ENCODE assay signal across 8 cellular contexts in genomic region chr14:20469890-20470858, GRCh38. TPM values are rescaled to one million over a fixed set of nuclear protein-coding genes. Genes with fewer than 3 reads are reported as not detected.
DNase-seq lines count a peak whose midpoint lies in the region; ATAC-seq and TF ChIP-seq lines count a peak whose summit lies in the region.

No MANE protein-coding gene starts in this region.

- H3K4me3 Mint-ChIP-seq in activated B cell treated with CpG ODN at 0.5 μM for 24 hours, result peak overlapping the region; percentile 95

- no peaks in the 10 kb centered on the region for H3K27me3 Mint-ChIP-seq in activated B cell treated with CpG ODN at 0.5 μM for 24 hours

- CTCF ChIA-PET in activated B cell treated with CpG ODN at 0.5 μM for 24 hours (lab: Charles Lee), result interaction anchor here (0.6 to 2.4 kb wide), 4 partner anchors 9 to 212 kb away, joined by 3 to 14 read pairs (median 3); partner anchors contain the start of gene PIP4P1

- H3K4me3 ChIP-seq in colonic mucosa (peak overlapping the region; percentile 93), left lung (peak overlapping the region; percentile 61 to 76)

- peaks cover 41% of the 10 kb centered on the region for H3K4me1 Mint-ChIP-seq in activated B cell treated with CpG ODN at 0.5 μM for 24 hours

- H3K27me3 ChIP-seq in colonic mucosa, result no peaks in the 10 kb centered on the region
- H3K27me3 ChIP-seq in left lung, result no peaks in the 10 kb centered on the region

- H3K27ac Mint-ChIP-seq in activated B cell treated with CpG ODN at 0.5 μM for 24 hours, result peak overlapping the region; percentile 93

- intact Hi-C loops in activated B cell treated with CpG ODN at 0.5 μM for 24 hours (cut with micrococcal nuclease) (loop anchor here (1.0 to 5.0 kb wide), 7 partner anchors 9 to 213 kb away; partner anchors contain the start of genes APEX1, PARP2, PIP4P1 and TEP1), colonic mucosa (cut with DNase I) (loop anchor here (5.0 to 10.0 kb wide), 4 partner anchors 63 to 215 kb away; partner anchors contain the start of genes ANG, PARP2 and RNASE4), left lung (cut with DNase I) (no loop called here)

- H3K9me3 Mint-ChIP-seq in activated B cell treated with CpG ODN at 0.5 μM for 24 hours, result no peaks in the 10 kb centered on the region

- ATAC-seq in HG02798 (IDR thresholded peaks at IDR 0.05; ENCODE audit: poor library complexity, unreplicated experiment) (peak; percentile 31), activated B cell treated with CpG ODN at 0.5 μM for 24 hours (ENCODE audit: low read depth) (peak; percentile 41), left lung (peak; percentile 80)

- H3K36me3 Mint-ChIP-seq in activated B cell treated with CpG ODN at 0.5 μM for 24 hours (ENCODE audit: low read depth), result peaks cover 43% of the 10 kb centered on the region

- H3K4me1 ChIP-seq in colonic mucosa (peaks cover 3% of the 10 kb centered on the region), left lung (peaks cover 0 to 37% of the 10 kb centered on the region in 2 donors)

- POLR2A ChIA-PET in activated B cell treated with CpG ODN at 0.5 μM for 24 hours (lab: Charles Lee), result interaction anchor here (0.6 to 3.1 kb wide), 25 partner anchors 9 to 467 kb away, joined by 3 to 58 read pairs (median 5); partner anchors contain the start of genes APEX1, OSGEP, PARP2 and PIP4P1

- peak; percentile 51 for DNase-seq in DMS53 (lab: John Stamatoyannopoulos, UW)
- no peak for DNase-seq in DMS53 treated with DMSO at 0.1 percent for 48 hours (lab: John Stamatoyannopoulos, UW; ENCODE audit: unreplicated experiment)
- peak; percentile 47 for DNase-seq in NCI-H2029 treated with DMSO at 0.1 percent for 48 hours (lab: John Stamatoyannopoulos, UW)
- DNase-seq in activated B cell treated with CpG ODN at 0.5 μM for 24 hours, result peak; percentile 43
- DNase-seq in colonic mucosa, result peak; percentile 65
- peak in 1 of 2 donors; percentile 54 for DNase-seq in left lung
- peak; percentile 46 to 71 for DNase-seq in stimulated activated CD4-positive, alpha-beta T cell treated with anti-CD3 and anti-CD28 coated beads, Interleukin-4, amount 100 ng/mL, for 4 hours

- no peaks in the 10 kb centered on the region for H3K9me3 ChIP-seq in colonic mucosa
- H3K9me3 ChIP-seq in left lung, result no peaks in the 10 kb centered on the region

- H3K36me3 ChIP-seq in colonic mucosa (peaks cover 12% of the 10 kb centered on the region), left lung (peaks cover 0 to 35% of the 10 kb centered on the region in 2 donors)

- peak overlapping the region; percentile 99 for H3K27ac ChIP-seq in colonic mucosa
- peak overlapping the region; percentile 83 to 92 for H3K27ac ChIP-seq in left lung

- peak overlapping the region; percentile 97 to 99 for H3K9ac ChIP-seq in colonic mucosa (ENCODE audit: low read depth in 2 of 2, low read length in 2 of 2)

- no peak for TF ChIP-seq CTCF in activated B cell treated with CpG ODN at 0.5 μM for 24 hours (IDR thresholded peaks at IDR 0.05)
- TF ChIP-seq CTCF in colonic mucosa (IDR thresholded peaks at IDR 0.05), result no peak
- no peak for TF ChIP-seq CTCF in left lung (IDR thresholded peaks at IDR 0.05)

RNA-seq across cellular contexts. Expression of gene PNP, which starts 1.0 kb away (rescaled TPM):
- 87.2 and 88.0 TPM in 2 replicates for total RNA-seq in activated B cell treated with CpG ODN at 0.5 μM for 24 hours
- total RNA-seq in colonic mucosa, result 100 to 1,000 TPM; 121 to 123 TPM
- 10 to 100 TPM; 37.6 to 84.8 TPM for total RNA-seq in left lung

RNA-seq across cellular contexts. Expression of gene PIP4P1, which starts 8.9 kb away (rescaled TPM):
- total RNA-seq in activated B cell treated with CpG ODN at 0.5 μM for 24 hours (84.8 and 87.3 TPM in 2 replicates), colonic mucosa (10 to 100 TPM; 30.3 to 54.6 TPM), left lung (10 to 100 TPM; 24.9 to 40.3 TPM)

RNA-seq across cellular contexts. Expression of gene APEX1, which starts 15.1 kb away (rescaled TPM):
- total RNA-seq in activated B cell treated with CpG ODN at 0.5 μM for 24 hours (215 and 231 TPM in 2 replicates), colonic mucosa (100 to 1,000 TPM; 119 to 169 TPM), left lung (100 to 1,000 TPM; 115 to 138 TPM)

RNA-seq across cellular contexts. Expression of gene OSGEP, which starts 15.6 kb away (rescaled TPM):
- total RNA-seq in activated B cell treated with CpG ODN at 0.5 μM for 24 hours (98.3 and 112 TPM in 2 replicates), colonic mucosa (10 to 100 TPM; 26.9 to 42.0 TPM), left lung (10 to 100 TPM; 29.0 to 37.9 TPM)

RNA-seq across cellular contexts. Expression of gene KLHL33, which starts 34.2 kb away (rescaled TPM):
- total RNA-seq in activated B cell treated with CpG ODN at 0.5 μM for 24 hours, result 0.42 and 0.53 TPM in 2 replicates
- under 1 TPM; 0.05 TPM for total RNA-seq in colonic mucosa
- under 1 TPM; 0.20 to 0.31 TPM for total RNA-seq in left lung

Comparison
In these comparisons a context has a peak if more than half of its experiments do, and no peak if none do; other contexts are left out.
1. intact Hi-C loops: an anchor here in activated B cell treated with CpG ODN at 0.5 μM for 24 hours (1.0 to 5.0 kb wide) and colonic mucosa (5.0 to 10.0 kb wide); none called in left lung.